ENCODE assay signal across 8 cellular contexts in the genomic region with DNA sequence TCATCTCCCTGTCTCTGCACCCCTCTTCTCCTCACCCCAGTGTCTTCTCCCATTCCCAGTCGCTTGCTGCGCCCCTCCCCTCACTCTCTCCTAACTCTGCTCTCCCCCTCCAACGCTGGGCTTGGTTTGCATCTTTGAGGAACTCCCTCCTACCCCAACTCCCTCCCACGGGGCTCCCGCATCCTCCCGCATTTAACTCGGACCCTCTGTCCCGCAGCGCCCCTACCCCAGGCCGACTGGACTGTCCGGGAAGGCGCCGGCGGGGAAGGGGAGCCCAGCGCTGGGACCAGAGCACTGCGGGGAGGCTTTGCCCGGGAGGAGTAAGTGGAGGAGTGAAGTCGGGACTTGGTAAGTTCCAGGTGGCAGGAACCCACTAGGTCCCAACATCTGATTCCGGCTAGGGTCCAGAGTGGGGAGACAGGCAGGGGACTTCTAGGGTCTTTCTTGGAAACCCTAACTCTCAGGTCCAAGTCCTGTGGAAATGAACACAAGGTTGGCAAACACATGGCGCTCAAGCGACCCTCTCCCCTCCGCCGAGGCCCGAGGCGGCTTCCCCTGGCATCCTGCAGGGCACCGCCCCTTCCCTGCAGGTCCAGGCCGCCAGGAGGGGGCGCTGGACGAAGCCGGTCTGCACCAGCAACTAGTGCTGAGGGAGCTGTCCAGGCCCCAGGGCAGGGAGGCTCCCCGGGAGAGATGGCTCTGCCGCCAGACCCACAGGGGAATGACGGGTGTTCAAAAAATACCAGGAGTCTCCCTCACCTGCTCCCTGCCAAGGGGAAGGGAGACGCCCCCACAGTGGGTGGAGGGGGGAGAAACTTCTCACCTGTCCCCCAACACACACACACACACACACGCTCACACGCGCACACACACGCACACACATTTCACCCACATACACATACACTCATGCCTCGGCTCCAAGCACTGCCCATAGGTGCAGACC. TPM values are rescaled to one million over a fixed set of nuclear protein-coding genes. Genes with fewer than 3 reads are reported as not detected.
A peak's percentile ranks its signal among the peaks of the same experiment; 100 is the strongest.
DNase-seq lines count a peak whose midpoint lies in the region; ATAC-seq and TF ChIP-seq lines count a peak whose summit lies in the region.

No MANE protein-coding gene starts in this region.

- H3K4me1 ChIP-seq in CD4-positive, CD25-positive, alpha-beta regulatory T cell (ENCODE audit: control insufficient read depth, insufficient read depth, low read length, poor library complexity, severe bottlenecking), result peaks cover 12% of the 10 kb centered on the region

- peaks cover 26% of the 10 kb centered on the region for H3K27me3 Mint-ChIP-seq in CD4-positive, CD25-positive, alpha-beta regulatory T cell

- H3K4me3 Mint-ChIP-seq in CD4-positive, CD25-positive, alpha-beta regulatory T cell, result no peak overlapping the region

- H3K36me3 Mint-ChIP-seq in CD4-positive, CD25-positive, alpha-beta regulatory T cell, result peaks cover 6% of the 10 kb centered on the region

- H3K36me3 ChIP-seq in CD4-positive, CD25-positive, alpha-beta regulatory T cell (ENCODE audit: control insufficient read depth, insufficient read depth, low read length), result no peaks in the 10 kb centered on the region
- no peaks in the 10 kb centered on the region for H3K36me3 ChIP-seq in H7 (replicated peaks; ENCODE audit: control insufficient read depth, insufficient read depth, low read length)

- H3K9me3 Mint-ChIP-seq in CD4-positive, CD25-positive, alpha-beta regulatory T cell, result no peaks in the 10 kb centered on the region

- no peaks in the 10 kb centered on the region for H3K9me3 ChIP-seq in CD4-positive, CD25-positive, alpha-beta regulatory T cell (ENCODE audit: control insufficient read depth in 2 of 2, low read length in 2 of 2)

- peak in 1 of 2 donors; percentile 68 for ATAC-seq in CD4-positive, CD25-positive, alpha-beta regulatory T cell (ENCODE audit: low read depth in 2 of 2)

- no peak overlapping the region for H3K4me3 ChIP-seq in CD4-positive, CD25-positive, alpha-beta regulatory T cell (ENCODE audit: low read depth, low read length)
- peak overlapping the region; percentile 58 for H3K4me3 ChIP-seq in H7 (ENCODE audit: insufficient read depth, low read depth, low read length)

- DNase-seq in CD4-positive, CD25-positive, alpha-beta regulatory T cell, result peak; percentile 27 to 67 (median 44)
- peak; percentile 98 for DNase-seq in H7
- DNase-seq in activated effector memory CD4-positive, alpha-beta T cell treated with anti-CD3 and anti-CD28 coated beads, Interleukin-2, amount 50 U/mL, for 16 hours, result peak; percentile 85
- peak in 29 of 42 donors; percentile 9 to 74 (median 38) for DNase-seq in head of caudate nucleus
- DNase-seq in renal cortical epithelial cell (ENCODE audit: low read depth), result peak; percentile 25
- no peak for DNase-seq in NCI-H1694 treated with DMSO at 0.1 percent for 48 hours (lab: John Stamatoyannopoulos, UW)
- DNase-seq in A172 (ENCODE audit: low spot score), result no peak

- no peak overlapping the region for H3K27ac ChIP-seq in CD4-positive, CD25-positive, alpha-beta regulatory T cell (ENCODE audit: insufficient read depth, low read length, poor library complexity, severe bottlenecking)

- H3K4me1 Mint-ChIP-seq in CD4-positive, CD25-positive, alpha-beta regulatory T cell, result peaks cover 0 to 9% (median 1%) of the 10 kb centered on the region in 4 donors

- H3K27me3 ChIP-seq in CD4-positive, CD25-positive, alpha-beta regulatory T cell (ENCODE audit: control insufficient read depth, insufficient read depth, low read length), result peaks cover 7% of the 10 kb centered on the region
- H3K27me3 ChIP-seq in H7 (ENCODE audit: control insufficient read depth, insufficient read depth, low read length), result peaks cover 24% of the 10 kb centered on the region

- intact Hi-C loops in head of caudate nucleus (cut with DNase I), result no loop called here

- H3K27ac Mint-ChIP-seq in CD4-positive, CD25-positive, alpha-beta regulatory T cell, result no peak overlapping the region

TF ChIP-seq in PFSK-1, 5 proteins besides CTCF, POLR2A, EP300 and RAD21:
- peak; percentile 30 for TF ChIP-seq FOXP2 (optimal IDR thresholded peaks at IDR 0.05; ENCODE audit: borderline replicate concordance, extremely low read depth, extremely low read length, insufficient read depth)
- TF ChIP-seq POLR2AphosphoS5 (IDR thresholded peaks at IDR 0.05; ENCODE audit: low read depth, low read length), result no peak
- TF ChIP-seq REST (IDR thresholded peaks at IDR 0.05; ENCODE audit: insufficient read depth in 1 of 2, low read depth in 2 of 2, low read length in 2 of 2), result peak; percentile 75 to 87
- TF ChIP-seq SIN3A (IDR thresholded peaks at IDR 0.05; ENCODE audit: borderline replicate concordance, insufficient read depth, low read length), result no peak

RNA-seq across cellular contexts. Expression of gene LHFPL4, which starts 53.2 kb away (rescaled TPM):
- total RNA-seq in CD4-positive, CD25-positive, alpha-beta regulatory T cell, result not detected
- polyA plus RNA-seq in CD4-positive, CD25-positive, alpha-beta regulatory T cell, result under 1 TPM in 3 of 4 donors, not detected in 1; 0.03 to 0.18 (median 0.13) TPM
- total RNA-seq in H7 (2014; rRNA removed; shearing (Covaris generic)), result 14.6 and 16.1 TPM in 2 replicates
- 0.33 TPM for polyA plus RNA-seq in PFSK-1 (2012; ENCODE audit: insufficient read length, low read depth)
- total RNA-seq in renal cortical epithelial cell, result 0.05 TPM in 1 of 2 replicates, not detected in the other
- total RNA-seq in A172 (2014; rRNA removed; shearing (Covaris generic)), result not detected in 2 replicates

Comparison
In these comparisons a context has a peak if more than half of its experiments do, and no peak if none do; other contexts are left out.
1. DNase-seq: peak in CD4-positive, CD25-positive, alpha-beta regulatory T cell (3 of 3), H7 (single experiment), activated effector memory CD4-positive, alpha-beta T cell treated with anti-CD3 and anti-CD28 coated beads, Interleukin-2, amount 50 U/mL, for 16 hours (single experiment), head of caudate nucleus (29 of 42) and renal cortical epithelial cell (single experiment); none in NCI-H1694 treated with DMSO at 0.1 percent for 48 hours (single experiment) and A172 (single experiment).
2. RNA of gene LHFPL4, which starts 53.2 kb away (total RNA-seq): 14.6 to 16.1 TPM in H7; 0.05 TPM in renal cortical epithelial cell, not detected in CD4-positive, CD25-positive, alpha-beta regulatory T cell (single experiment) and not detected in A172; every median in the first group is over 10 times any median in the second.